28 cellular contexts compared by ENCODE assay signal in the genomic region with DNA sequence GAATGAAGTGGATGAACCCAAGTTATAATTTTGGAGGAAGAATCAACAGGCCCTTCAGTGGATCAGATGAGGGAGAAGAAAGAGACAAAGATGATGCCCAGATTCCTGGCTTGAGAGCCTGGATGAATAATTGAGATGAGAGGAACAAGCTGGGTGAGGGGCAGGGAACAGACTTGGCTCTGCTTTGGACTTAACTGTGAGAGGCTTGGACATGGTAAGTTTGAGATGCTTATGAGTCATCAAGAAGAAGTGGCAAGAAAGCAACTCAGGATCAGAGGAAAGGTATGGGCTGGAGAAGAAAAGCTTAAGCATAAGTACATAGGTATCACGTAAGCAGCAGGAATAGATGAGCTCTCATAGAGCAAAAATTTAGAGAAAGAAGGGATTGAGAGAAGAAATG. TPM values are rescaled to one million over a fixed set of nuclear protein-coding genes. Genes with fewer than 3 reads are reported as not detected.
A peak's percentile ranks its signal among the peaks of the same experiment; 100 is the strongest.
DNase-seq lines count a peak whose midpoint lies in the region; ATAC-seq, FAIRE-seq and TF ChIP-seq lines count a peak whose summit lies in the region.
"Had no signal": no experiment of that assay in that cellular context is flagged by ENCODE, and none has a peak within 500 bp of the region (broad histone marks: within the 10 kb centered on the region; RNA-seq: fewer than 3 reads in every experiment).

No MANE protein-coding gene starts in this region.

- H3K9me2 ChIP-seq in GM23248 (ENCODE audit: insufficient read depth) = no peaks in the 10 kb centered on the region

- no peaks in the 10 kb centered on the region for H3K9me3 ChIP-seq in A549
- H3K9me3 ChIP-seq in GM23248 (ENCODE audit: low read depth) = no peaks in the 10 kb centered on the region
- no peaks in the 10 kb centered on the region for H3K9me3 ChIP-seq in Peyer's patch
- H3K9me3 ChIP-seq: BLaER1, colonic mucosa, right lobe of liver, tibial nerve had no signal

- POLR2A ChIA-PET in A549 (lab: Yijun Ruan, JAX) = no interaction called here

- H3K36me3 ChIP-seq in GM23248 (ENCODE audit: low read depth) (peaks cover 16% of the 10 kb centered on the region; the same call in 1 of the 2 replicates), Peyer's patch (no peaks in the 10 kb centered on the region)
- H3K36me3 ChIP-seq: BLaER1, colonic mucosa, tibial nerve had no signal

- TF ChIP-seq POLR2A in A549 (IDR thresholded peaks at IDR 0.05; ENCODE audit: low read length) (no peak), Peyer's patch (IDR thresholded peaks at IDR 0.05) (no peak)

- H3K4me2 ChIP-seq in A549 (no peak overlapping the region), GM23248 (ENCODE audit: unreplicated experiment) (peak overlapping the region; percentile 32)
- H3K4me2 ChIP-seq: BLaER1, PC-9 had no signal

- WGBS in A549 (ENCODE audit: missing lambda C conversion rate) = 98% methylated on average over 1 of the region's 1 CpG
- WGBS in GM23248 (ENCODE audit: low coverage in 1 of 2, low lambda C conversion rate in 2 of 2, missing lambda C conversion rate in 2 of 2), 2 experiments = 88 to 94% methylated on average over 1 of the region's 1 CpG

- in situ Hi-C loops in GM23248 (cut with MboI) = no loop called here

- H3K27me3 ChIP-seq in GM23248 (replicated peaks; ENCODE audit: insufficient read depth) = no peaks in the 10 kb centered on the region
- no peaks in the 10 kb centered on the region for H3K27me3 ChIP-seq in Peyer's patch
- H3K27me3 ChIP-seq: BLaER1, colonic mucosa, right lobe of liver, tibial nerve had no signal

- H3K9ac ChIP-seq in GM23248 = no peak overlapping the region
- H3K9ac ChIP-seq: BLaER1 had no signal

- H3K79me2 ChIP-seq in GM23248 (ENCODE audit: insufficient read depth) = no peaks in the 10 kb centered on the region

- H3K4me3 ChIP-seq in A549 (no peak overlapping the region), GM23248 (no peak overlapping the region), foreskin fibroblast (ENCODE audit: low read depth in 1 of 2, low read length in 2 of 2) (no peak overlapping the region), Peyer's patch (no peak overlapping the region)
- H3K4me3 ChIP-seq: BLaER1, colonic mucosa, lung, PC-9, right lobe of liver, tibial nerve had no signal

- H2AFZ ChIP-seq in GM23248 = no peak overlapping the region
- H2AFZ ChIP-seq: PC-9 had no signal

- H4K20me1 ChIP-seq in GM23248 (ENCODE audit: insufficient read depth) = no peaks in the 10 kb centered on the region
- H4K20me1 ChIP-seq: BLaER1 had no signal

- no peak for TF ChIP-seq CTCF in A549 (IDR thresholded peaks at IDR 0.05)
- no peak for TF ChIP-seq CTCF in foreskin fibroblast (IDR thresholded peaks at IDR 0.05; ENCODE audit: low read depth, low read length)
- no peak for TF ChIP-seq CTCF in Peyer's patch (IDR thresholded peaks at IDR 0.05)

- no peak for DNase-seq in A549 (ENCODE audit: low read depth in 1 of 2, low spot score in 1 of 2)
- DNase-seq in GM23248 = peak; percentile 67
- peak; percentile 18 for DNase-seq in amniotic epithelial cell (ENCODE audit: low read depth)
- peak; percentile 48 to 60 for DNase-seq in foreskin fibroblast
- DNase-seq in NCI-H1417 (lab: John Stamatoyannopoulos, UW) = no peak
- DNase-seq in NCI-H2107 treated with DMSO at 0.1 percent for 48 hours (lab: John Stamatoyannopoulos, UW; ENCODE audit: unreplicated experiment) = no peak
- no peak for DNase-seq in Peyer's patch
- DNase-seq: activated CD4-positive, alpha-beta T cell treated with anti-CD3 and anti-CD28 coated beads for 1 hour; activated CD8-positive, alpha-beta memory T cell treated with anti-CD3 and anti-CD28 coated beads for 24 hours; activated gamma-delta T cell; activated T-cell treated with anti-CD3 and anti-CD28 coated beads, Interleukin-2, amount 50 U/mL, for 1 hour; colonic mucosa; DMS79; head of caudate nucleus; kidney glomerular epithelial cell; NCI-H1436; PC-9; right lobe of liver; SIG-M5; T-cell had no signal

- ATAC-seq in A549 = no peak
- no peak for ATAC-seq in esophagus mucosa
- ATAC-seq: HCT116, right lobe of liver, T-cell had no signal

- H3K27ac ChIP-seq in A549 (no peak overlapping the region), GM23248 (0 out of 2 replicates have a peak overlapping the region, but pooled peaks have one; percentile 22), Peyer's patch (no peak overlapping the region)
- H3K27ac ChIP-seq: BLaER1, colonic mucosa, PC-9, right lobe of liver, tibial nerve had no signal

- no peak for TF ChIP-seq RAD21 in A549 (conservative IDR thresholded peaks at IDR 0.05 in 1 of 2, IDR thresholded peaks at IDR 0.05 in 1 of 2)

- H3F3A ChIP-seq in GM23248 (ENCODE audit: insufficient read depth) = peaks cover 13% of the 10 kb centered on the region

- FAIRE-seq in A549 (lab: Jason Lieb, UNC) = no peak
- FAIRE-seq: A204.1, GM12891 had no signal

- no peaks in the 10 kb centered on the region for H3K4me1 ChIP-seq in A549
- peaks cover 21% of the 10 kb centered on the region for H3K4me1 ChIP-seq in GM23248 (ENCODE audit: insufficient read depth)
- no peaks in the 10 kb centered on the region for H3K4me1 ChIP-seq in Peyer's patch
- H3K4me1 ChIP-seq: BLaER1, colonic mucosa, right lobe of liver, tibial nerve had no signal

- CTCF ChIA-PET in A549 (lab: Yijun Ruan, JAX) = interaction anchor here (0.8 to 1.8 kb wide), 5 partner anchors 9 to 372 kb away, joined by 3 to 6 read pairs (median 3); no protein-coding TSS in a partner anchor

- TF ChIP-seq EP300 in A549 (IDR thresholded peaks at IDR 0.05) = no peak

TF ChIP-seq in A549, 52 proteins besides CTCF, POLR2A, EP300 and RAD21:
- no peak for TF ChIP-seq FOSL2 (IDR thresholded peaks at IDR 0.05)
- peak; percentile 32; the same call in 1 of the 2 replicates for TF ChIP-seq FOSL2 (CRISPR knock-in tag; IDR thresholded peaks at IDR 0.05)
- TF ChIP-seq RFX5 (IDR thresholded peaks at IDR 0.05) = no peak
- TF ChIP-seq MAFK (IDR thresholded peaks at IDR 0.05; ENCODE audit: partially characterized antibody) = no peak

RNA-seq across cellular contexts. Expression of gene FIGNL2, which starts 55.3 kb away (rescaled TPM):
- 0.22 and 0.26 TPM in 2 replicates for polyA plus RNA-seq in A549 (2011; rRNA removed)
- polyA plus RNA-seq in A549 (2012; cell fraction: cytosol; rRNA removed) = 0.26 and 0.38 TPM in 2 replicates
- 0.71 and 1.2 TPM in 2 replicates for polyA plus RNA-seq in A549 (2012; cell fraction: nucleus; rRNA removed)
- 0.36 to 0.46 TPM (median 0.38 TPM) in 3 replicates for polyA plus RNA-seq in A549 (2017; fragmentation: RNase III; extraction: RNeasy Plus Mini Kit Qiagen cat#74134 plus additional on column Dnase treatment)
- 1.3 and 1.7 TPM in 2 replicates for polyA minus RNA-seq in A549 (2011; rRNA and poly(A)+ RNA removed)
- total RNA-seq in GM23248 (2014; rRNA removed; shearing (Covaris generic)) = 0.32 and 0.76 TPM in 2 replicates
- polyA plus RNA-seq in GM23248 (2016; fragmentation: Nextera tagmentation; extraction: Ambion mirVana) = 0.13 and 0.23 TPM in 2 replicates
- under 1 TPM in 1 of 4 donors, not detected in 3; 0.19 TPM for total RNA-seq in Peyer's patch
- 0.16 TPM for total RNA-seq in esophagus mucosa
- total RNA-seq: PC-9 had no signal
- polyA plus RNA-seq: IgD-negative memory B cell had no signal

Comparison
In these comparisons a context has a peak if more than half of its experiments do, and no peak if none do; other contexts are left out.
1. DNase-seq: peak in GM23248 (single experiment), amniotic epithelial cell (single experiment) and foreskin fibroblast (2 of 2); none in A549 (0 of 2), NCI-H1417 (0 of 3), NCI-H2107 treated with DMSO at 0.1 percent for 48 hours (single experiment) and Peyer's patch (0 of 3).